11 cellular contexts compared by ENCODE assay signal in the genomic region with DNA sequence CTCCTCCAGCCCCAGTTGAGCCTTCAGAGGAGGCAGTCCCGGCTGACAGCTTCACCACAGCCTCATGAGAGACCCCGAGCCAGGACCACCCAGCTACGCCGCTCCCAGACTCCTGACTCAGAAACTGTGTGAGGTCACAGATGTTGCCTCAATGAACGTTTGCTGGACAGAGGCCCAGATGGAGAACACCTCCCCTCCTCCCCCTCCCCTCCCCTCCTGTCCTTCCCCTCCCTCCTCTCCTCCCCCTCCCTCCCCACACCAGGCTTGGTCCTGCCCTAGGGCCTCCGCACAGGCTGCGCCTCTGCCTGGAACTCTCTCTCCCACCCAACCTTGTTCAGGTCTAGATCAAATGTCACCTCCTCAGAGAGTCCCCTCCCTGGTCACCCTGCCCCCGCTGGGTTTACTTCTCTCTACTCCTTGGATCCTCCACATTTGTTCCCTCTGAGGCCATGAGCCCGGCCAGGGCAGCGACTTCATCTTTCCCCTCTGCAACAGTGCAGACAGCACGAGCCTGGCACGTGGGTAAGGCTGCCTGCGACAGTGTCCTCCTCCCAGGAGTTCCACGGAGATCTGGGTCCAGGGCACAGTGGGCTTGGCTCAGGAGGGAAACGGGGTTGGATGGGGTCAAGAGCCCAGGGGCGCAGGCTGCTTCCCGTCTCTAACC.
A peak's percentile ranks its signal among the peaks of the same experiment; 100 is the strongest.
DNase-seq lines count a peak whose midpoint lies in the region; ATAC-seq and TF ChIP-seq lines count a peak whose summit lies in the region.
"Had no signal": no experiment of that assay in that cellular context is flagged by ENCODE, and none has a peak within 500 bp of the region (broad histone marks: within the 10 kb centered on the region; RNA-seq: fewer than 3 reads in every experiment).

No MANE protein-coding gene starts in this region.

- H3K9ac ChIP-seq in BLaER1 treated with 17β-estradiol and CSF1 and Interleukin-3, amounts not matched to agents 10 nM and 100 nM, result peak overlapping the region in 6 of 11 experiments; percentile 44 to 61 (median 54); a peak in 10 of 22 replicates
- no peak overlapping the region for H3K9ac ChIP-seq in muscle layer of colon (ENCODE audit: low read length)

- H3K4me1 ChIP-seq in BLaER1 treated with 17β-estradiol and CSF1 and Interleukin-3, amounts not matched to agents 10 nM and 100 nM, result peaks cover 26 to 68% (median 51%) of the 10 kb centered on the region in 10 experiments
- peaks cover 27% of the 10 kb centered on the region for H3K4me1 ChIP-seq in muscle layer of colon (ENCODE audit: insufficient read depth, low read length)

- DNase-seq in WERI-Rb-1 (peak; percentile 30), fibroblast of pulmonary artery (ENCODE audit: low read depth) (peak; percentile 86), NCI-H2029 (lab: John Stamatoyannopoulos, UW) (no peak), OCI-M1 (lab: John Stamatoyannopoulos, UW) (no peak)
- DNase-seq in stimulated activated CD8-positive, alpha-beta memory T cell treated with anti-CD3 and anti-CD28 coated beads, Interleukin-4, amount 100 ng/mL, for 48 hours, result no peak
- DNase-seq: upper lobe of left lung had no signal

- TF ChIP-seq CTCF in WERI-Rb-1 (IDR thresholded peaks at IDR 0.05; ENCODE audit: low read depth, low read length), result no peak
- no peak for TF ChIP-seq CTCF in fibroblast of pulmonary artery (IDR thresholded peaks at IDR 0.05; ENCODE audit: low read length, missing control alignments)

- H3K27me3 ChIP-seq in BLaER1 treated with 17β-estradiol and CSF1 and Interleukin-3, amounts not matched to agents 10 nM and 100 nM, result peaks cover 0 to 1% (median 0%) of the 10 kb centered on the region in 11 experiments; a peak in 1 of 22 replicates
- H3K27me3 ChIP-seq in WERI-Rb-1 (ENCODE audit: insufficient read depth, low read depth, severe bottlenecking), result no peaks in the 10 kb centered on the region
- H3K27me3 ChIP-seq in muscle layer of colon (ENCODE audit: control insufficient read depth in 1 of 2, insufficient read depth in 2 of 2, low read length in 2 of 2), result no peaks in the 10 kb centered on the region
- H3K27me3 ChIP-seq: upper lobe of left lung had no signal

- no peak for ATAC-seq in HG02970 (IDR thresholded peaks at IDR 0.05; ENCODE audit: low FRiP score, unreplicated experiment)

- peak overlapping the region in 8 of 11 experiments; percentile 30 to 70 (median 62); a peak in 13 of 22 replicates for H3K27ac ChIP-seq in BLaER1 treated with 17β-estradiol and CSF1 and Interleukin-3, amounts not matched to agents 10 nM and 100 nM
- H3K27ac ChIP-seq in WERI-Rb-1 (no peak overlapping the region), muscle layer of colon (ENCODE audit: low read depth, low read length) (peak overlapping the region; percentile 53)
- H3K27ac ChIP-seq: left lung, upper lobe of left lung had no signal

- peaks cover 0 to 49% (median 10%) of the 10 kb centered on the region in 11 experiments; a peak in 14 of 22 replicates for H3K36me3 ChIP-seq in BLaER1 treated with 17β-estradiol and CSF1 and Interleukin-3, amounts not matched to agents 10 nM and 100 nM
- H3K36me3 ChIP-seq in WERI-Rb-1 (peaks cover 44% of the 10 kb centered on the region), muscle layer of colon (ENCODE audit: insufficient read depth, low read length) (peaks cover 15% of the 10 kb centered on the region)
- H3K36me3 ChIP-seq: prostate gland had no signal

- peak overlapping the region in 4 of 10 experiments; percentile 29 to 36 (median 31); a peak in 4 of 20 replicates for H3K4me3 ChIP-seq in BLaER1 treated with 17β-estradiol and CSF1 and Interleukin-3, amounts not matched to agents 10 nM and 100 nM
- H3K4me3 ChIP-seq in WERI-Rb-1 (ENCODE audit: low read depth, low read length) (no peak overlapping the region), fibroblast of pulmonary artery (replicated peaks; ENCODE audit: low read depth, low read length) (no peak overlapping the region), muscle layer of colon (ENCODE audit: low read depth in 1 of 2, low read length in 2 of 2) (no peak overlapping the region)
- H3K4me3 ChIP-seq: left lung, prostate gland, upper lobe of left lung had no signal

- H3K9me3 ChIP-seq in BLaER1 treated with 17β-estradiol and CSF1 and Interleukin-3, amounts not matched to agents 10 nM and 100 nM (replicated peaks in 1 of 11), result peaks cover 6 to 13% (median 10%) of the 10 kb centered on the region in 11 experiments; a peak in 19 of 22 replicates
- H3K9me3 ChIP-seq in WERI-Rb-1 (ENCODE audit: severe bottlenecking) (peaks cover 4% of the 10 kb centered on the region), muscle layer of colon (ENCODE audit: low read length) (no peaks in the 10 kb centered on the region)
- H3K9me3 ChIP-seq: prostate gland had no signal

- peaks cover 78 to 100% (median 90%) of the 10 kb centered on the region in 11 experiments for H4K20me1 ChIP-seq in BLaER1 treated with 17β-estradiol and CSF1 and Interleukin-3, amounts not matched to agents 10 nM and 100 nM

- peak overlapping the region; percentile 68 to 95 (median 82) for H3K4me2 ChIP-seq in BLaER1 treated with 17β-estradiol and CSF1 and Interleukin-3, amounts not matched to agents 10 nM and 100 nM

Comparison
In these comparisons a context has a peak if more than half of its experiments do, and no peak if none do; other contexts are left out.
1. DNase-seq: peak in WERI-Rb-1 (single experiment) and fibroblast of pulmonary artery (single experiment); none in NCI-H2029 (single experiment), stimulated activated CD8-positive, alpha-beta memory T cell treated with anti-CD3 and anti-CD28 coated beads, Interleukin-4, amount 100 ng/mL, for 48 hours (single experiment) and OCI-M1 (single experiment).